In genomic region chr6:991192-991591, GRCh38 we compare ENCODE assay signal across 35 cellular contexts.
"Had no signal": no experiment of that assay in that cellular context is flagged by ENCODE, and none has a peak within 500 bp of the region (broad histone marks: within the 10 kb centered on the region; RNA-seq: fewer than 3 reads in every experiment).

No MANE protein-coding gene starts in this region.

- H3K4me3 ChIP-seq: MG63 had no signal

- DNase-seq: Karpas-422, Kasumi-1, MG63, MM.1S, MV-4-11, NCI-H1048, NCI-H1092, NCI-H1092 treated with DMSO at 0.1 percent for 48 hours, NCI-H1105, NCI-H1105 treated with DMSO at 0.1 percent for 48 hours, NCI-H1417, NCI-H1417 treated with DMSO at 0.1 percent for 48 hours, NCI-H1436, NCI-H1436 treated with DMSO at 0.1 percent for 48 hours, NCI-H146, NCI-H1694, NCI-H1694 treated with DMSO at 0.1 percent for 48 hours, NCI-H187, NCI-H187 treated with DMSO at 0.1 percent for 48 hours, NCI-H1930, NCI-H2029, NCI-H2029 treated with DMSO at 0.1 percent for 48 hours, NCI-H2081, NCI-H2081 treated with DMSO at 0.1 percent for 48 hours, NCI-H2107, NCI-H2171, NCI-H2171 treated with DMSO at 0.1 percent for 48 hours, NCI-H2227 treated with DMSO at 0.1 percent for 48 hours, NCI-H226, NCI-H345, NCI-H446, NCI-H446 treated with DMSO at 0.1 percent for 48 hours, NCI-H510A, NCI-H510A treated with DMSO at 0.1 percent for 48 hours, NCI-H524 had no signal

- H3K9me3 ChIP-seq: MG63 had no signal

- H3K36me3 ChIP-seq: MG63 had no signal
